1 cellular context compared by ENCODE assay signal in genomic region chr9:87664153-87665060, GRCh38.
TF ChIP-seq lines count a peak whose summit lies in the region.

No MANE protein-coding gene starts in this region.

TF ChIP-seq in H1, 55 proteins besides CTCF, POLR2A, EP300 and RAD21 (continued from another document):
- no peak for TF ChIP-seq CHD7 (IDR thresholded peaks at IDR 0.05; ENCODE audit: insufficient replicate concordance, low read length)
- no peak for TF ChIP-seq SIRT6 (IDR thresholded peaks at IDR 0.05; ENCODE audit: low read length)
- TF ChIP-seq SRF (IDR thresholded peaks at IDR 0.05; ENCODE audit: low read depth, low read length), result no peak
- no peak for TF ChIP-seq SAP30 (IDR thresholded peaks at IDR 0.05; ENCODE audit: insufficient read depth, insufficient replicate concordance, low read length)
- TF ChIP-seq TAF7 (optimal IDR thresholded peaks at IDR 0.05; ENCODE audit: borderline replicate concordance, low read depth, low read length), result no peak
- no peak for TF ChIP-seq SP4 (IDR thresholded peaks at IDR 0.05; ENCODE audit: low read length)
- no peak for TF ChIP-seq SP2 (IDR thresholded peaks at IDR 0.05; ENCODE audit: low read length)
